ENCODE assay signal across 12 cellular contexts in the genomic region with DNA sequence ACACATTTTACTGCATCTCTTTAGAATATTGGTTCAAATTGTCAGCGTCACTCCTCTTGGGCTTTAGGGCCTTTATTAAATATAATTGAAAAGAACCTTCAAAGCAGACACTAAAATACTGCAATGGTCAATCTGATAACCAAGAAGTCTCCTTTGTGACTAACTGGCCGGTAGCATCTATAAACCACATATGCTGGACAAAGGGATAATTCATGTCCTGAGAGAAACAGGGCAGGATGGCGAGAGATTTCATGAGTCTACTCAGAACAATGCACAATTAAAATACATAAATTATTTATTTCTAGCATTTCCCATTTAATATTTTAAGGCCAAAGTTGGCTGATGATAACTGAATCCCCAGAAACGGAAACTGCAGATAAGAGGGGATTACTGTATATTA.
A peak's percentile ranks its signal among the peaks of the same experiment; 100 is the strongest.
DNase-seq lines count a peak whose midpoint lies in the region; ATAC-seq and TF ChIP-seq lines count a peak whose summit lies in the region.
"Had no signal": no experiment of that assay in that cellular context is flagged by ENCODE, and none has a peak within 500 bp of the region (broad histone marks: within the 10 kb centered on the region; RNA-seq: fewer than 3 reads in every experiment).

No MANE protein-coding gene starts in this region.

- H3K9ac ChIP-seq in PC-3 (ENCODE audit: low read length), result no peak overlapping the region

- H3K9me3 Mint-ChIP-seq in T-cell, result peaks cover 8 to 14% (median 9%) of the 10 kb centered on the region in 3 donors

- no peak overlapping the region for H3K4me2 ChIP-seq in PC-3 (ENCODE audit: low read length)

- H3K27ac Mint-ChIP-seq in T-cell, result no peak overlapping the region
- H3K27ac Mint-ChIP-seq: CD14-positive monocyte; CD8-positive, alpha-beta T cell; HFFc6 had no signal

- H3K79me2 ChIP-seq in PC-3 (ENCODE audit: low read length), result no peaks in the 10 kb centered on the region

- peaks cover 4% of the 10 kb centered on the region; the same call in 1 of the 2 replicates for H3K4me1 ChIP-seq in PC-3 (ENCODE audit: insufficient read depth, low read length)

- H3K27me3 Mint-ChIP-seq in T-cell, result no peaks in the 10 kb centered on the region

- H3K27me3 ChIP-seq in PC-3 (ENCODE audit: low read length), result no peaks in the 10 kb centered on the region

- ATAC-seq in PC-3, result peak; percentile 58; the same call in 1 of the 2 replicates
- ATAC-seq in T-cell (replicated peaks in 1 of 4), result no peak
- ATAC-seq: CD8-positive, alpha-beta T cell; GM12878; HepG2 had no signal

- no peaks in the 10 kb centered on the region for H3K36me3 Mint-ChIP-seq in T-cell
- H3K36me3 Mint-ChIP-seq: CD14-positive monocyte; CD8-positive, alpha-beta T cell had no signal

- no peak overlapping the region for H3K4me3 ChIP-seq in PC-3 (ENCODE audit: low read length)
- H3K4me3 ChIP-seq: GM12878 had no signal

- CTCF ChIA-PET in PC-3 (lab: Charles Lee) (no interaction called here), T-cell (lab: Charles Lee) (interaction anchor here in 1 of 2 donors (0.6 kb wide), 1 partner anchor 975 kb away, joined by 3 read pairs; no protein-coding TSS in a partner anchor)

- BruUV-seq in PC-3 (replicated peaks; lab: Mats Ljungman, UMichigan), result no TSS peak

- no peaks in the 10 kb centered on the region for H3K4me1 Mint-ChIP-seq in T-cell
- H3K4me1 Mint-ChIP-seq: CD14-positive monocyte had no signal

- no peaks in the 10 kb centered on the region for H3K9me2 ChIP-seq in PC-3 (replicated peaks; ENCODE audit: low read length)

- no peaks in the 10 kb centered on the region for H4K20me1 ChIP-seq in PC-3 (ENCODE audit: low read length)

- DNase-seq in COLO829 (ENCODE audit: low spot score), result peak; percentile 8
- DNase-seq in PC-3, result no peak
- peak; percentile 7 for DNase-seq in dermis blood vessel endothelial cell
- DNase-seq in pons (ENCODE audit: low spot score), result peak; percentile 63
- no peak for DNase-seq in DMS153 (lab: John Stamatoyannopoulos, UW)
- no peak for DNase-seq in T-cell
- DNase-seq in activated T-cell treated with anti-CD3 and anti-CD28 coated beads, Interleukin-2, amount 50 U/mL, for 48 hours, result no peak
- DNase-seq: CD8-positive, alpha-beta T cell; HFFc6 had no signal

- no peaks in the 10 kb centered on the region for H3K36me3 ChIP-seq in PC-3 (ENCODE audit: low read depth, low read length)

- TF ChIP-seq CTCF in PC-3 (conservative IDR thresholded peaks at IDR 0.05; ENCODE audit: low read depth, low read length), result no peak

- intact Hi-C loops in PC-3 (cut with micrococcal nuclease), result no loop called here

- no peak overlapping the region for H3K4me3 Mint-ChIP-seq in T-cell
- H3K4me3 Mint-ChIP-seq: CD14-positive monocyte; CD8-positive, alpha-beta T cell; HFFc6 had no signal

- H3K27ac ChIP-seq in PC-3 (ENCODE audit: low read length), result no peak overlapping the region

- no peaks in the 10 kb centered on the region for H3K9me3 ChIP-seq in PC-3 (ENCODE audit: low read length)

- no peaks in the 10 kb centered on the region for H3F3A ChIP-seq in PC-3 (ENCODE audit: low read length, unreplicated experiment)

- H2AFZ ChIP-seq in PC-3 (ENCODE audit: low read length), result no peak overlapping the region; the same call in 1 of the 2 replicates

- POLR2A ChIA-PET in PC-3 (lab: Charles Lee; ENCODE audit: unreplicated experiment) (no interaction called here), T-cell (lab: Charles Lee) (no interaction called here)

Comparison
In these comparisons a context has a peak if more than half of its experiments do, and no peak if none do; other contexts are left out.
1. DNase-seq: peak in COLO829 (single experiment), dermis blood vessel endothelial cell (single experiment) and pons (single experiment); none in PC-3 (single experiment), DMS153 (single experiment), T-cell (0 of 34) and activated T-cell treated with anti-CD3 and anti-CD28 coated beads, Interleukin-2, amount 50 U/mL, for 48 hours (0 of 2).